12 cellular contexts compared by ENCODE assay signal in the genomic region with DNA sequence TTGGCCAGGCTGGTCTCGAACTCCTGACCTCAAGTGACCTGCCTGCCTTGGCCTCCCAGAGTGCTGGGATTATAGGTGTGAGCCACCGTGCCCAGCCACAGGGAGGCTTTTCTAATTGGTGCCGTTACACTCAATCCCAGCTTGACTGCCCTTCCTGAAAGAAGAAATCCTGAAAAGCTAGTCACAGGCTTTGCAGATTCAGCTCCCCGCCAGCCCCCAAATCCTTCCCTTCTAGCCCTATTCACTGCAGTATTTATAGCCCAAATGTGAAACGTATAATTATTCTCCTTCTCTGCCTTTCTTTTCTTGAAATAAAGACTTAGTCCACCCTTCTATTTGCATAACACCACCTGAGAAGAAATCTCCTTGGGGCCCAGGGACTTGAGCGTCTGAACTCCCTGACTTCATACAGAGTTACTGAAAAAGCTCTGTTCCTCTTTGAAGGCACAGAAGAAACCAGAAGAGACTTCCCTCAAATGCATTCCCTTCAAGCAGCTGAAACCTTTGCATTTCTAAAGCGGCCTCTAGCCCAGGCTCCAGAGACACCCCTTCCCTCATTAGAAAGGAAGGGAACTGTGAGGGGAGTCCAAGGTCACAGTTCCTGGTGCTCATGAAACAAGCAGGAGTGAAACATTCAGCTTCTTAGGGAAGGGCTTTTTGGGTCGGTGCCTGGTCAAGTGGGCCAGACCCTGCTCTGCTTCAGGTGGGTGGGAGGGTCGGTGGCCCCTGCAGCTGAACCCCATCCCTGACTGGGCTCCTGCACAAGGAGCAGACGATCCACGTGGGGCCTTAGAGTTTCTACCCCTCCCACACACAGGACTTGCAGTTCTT. TPM values are rescaled to one million over a fixed set of nuclear protein-coding genes. Genes with fewer than 3 reads are reported as not detected.
DNase-seq lines count a peak whose midpoint lies in the region; ATAC-seq, FAIRE-seq and TF ChIP-seq lines count a peak whose summit lies in the region.
"Had no signal": no experiment of that assay in that cellular context is flagged by ENCODE, and none has a peak within 500 bp of the region (broad histone marks: within the 10 kb centered on the region; RNA-seq: fewer than 3 reads in every experiment).

No MANE protein-coding gene starts in this region.

- no peaks in the 10 kb centered on the region for H3K36me3 ChIP-seq in endodermal cell (ENCODE audit: control insufficient read depth, insufficient read depth, low read length)
- no peaks in the 10 kb centered on the region for H3K36me3 ChIP-seq in vagina

- H3K4me1 Mint-ChIP-seq in endodermal cell = peaks cover 3% of the 10 kb centered on the region

- H3K36me3 Mint-ChIP-seq in endodermal cell (ENCODE audit: low read depth) = no peaks in the 10 kb centered on the region

- peak; percentile 84 for DNase-seq in GM12865 (ENCODE audit: low read depth)
- peak; percentile 64 for DNase-seq in endodermal cell
- DNase-seq in vagina (ENCODE audit: extremely low spot score in 2 of 2) = no peak
- no peak for DNase-seq in omental fat pad (ENCODE audit: low spot score)
- no peak for DNase-seq in H54 (ENCODE audit: insufficient read length, low spot score)
- DNase-seq: NCI-H526, substantia nigra had no signal

- no peak for TF ChIP-seq POLR2A in vagina (IDR thresholded peaks at IDR 0.05)
- TF ChIP-seq POLR2A in H54 (IDR thresholded peaks at IDR 0.05; ENCODE audit: low read depth, low read length) = no peak

- H3K9me3 ChIP-seq in endodermal cell (ENCODE audit: control insufficient read depth, low read length) = no peaks in the 10 kb centered on the region
- H3K9me3 ChIP-seq in vagina = no peaks in the 10 kb centered on the region
- H3K9me3 ChIP-seq: gastroesophageal sphincter had no signal

- H3K27me3 ChIP-seq in endodermal cell (ENCODE audit: control insufficient read depth, insufficient read depth, low read length, poor library complexity, severe bottlenecking) (no peaks in the 10 kb centered on the region), vagina (no peaks in the 10 kb centered on the region)
- H3K27me3 ChIP-seq: gastroesophageal sphincter had no signal

- no peak overlapping the region for H3K9ac ChIP-seq in endodermal cell (ENCODE audit: extremely low read depth, low read length, poor library complexity, severe bottlenecking)

- no peak overlapping the region for H3K4me3 Mint-ChIP-seq in endodermal cell

- H3K27me3 Mint-ChIP-seq in endodermal cell (ENCODE audit: insufficient read depth) = no peaks in the 10 kb centered on the region

- H3K4me1 ChIP-seq in endodermal cell (ENCODE audit: control insufficient read depth, insufficient read depth, low read length) (no peaks in the 10 kb centered on the region), vagina (no peaks in the 10 kb centered on the region)

- no peak for TF ChIP-seq CTCF in GM12865 (IDR thresholded peaks at IDR 0.05; ENCODE audit: insufficient read depth, low read depth, low read length, missing control alignments)
- TF ChIP-seq CTCF in endodermal cell (conservative IDR thresholded peaks at IDR 0.05) = no peak
- TF ChIP-seq CTCF in vagina (IDR thresholded peaks at IDR 0.05) = no peak
- no peak for TF ChIP-seq CTCF in omental fat pad (IDR thresholded peaks at IDR 0.05)

- no peaks in the 10 kb centered on the region for H3K9me3 Mint-ChIP-seq in endodermal cell

- intact Hi-C loops in vagina (cut with DNase I) = loop anchor here (10.0 kb wide), 1 partner anchor 345 kb away; no protein-coding TSS in a partner anchor

- H3K27ac Mint-ChIP-seq in endodermal cell = no peak overlapping the region

- 48 to 56% methylated on average over 5 to 11 of the region's 11 CpGs for WGBS in endodermal cell (ENCODE audit: insufficient coverage in 1 of 2, insufficient read length in 1 of 2), 2 experiments

- no peak overlapping the region for H3K27ac ChIP-seq in endodermal cell (ENCODE audit: low read depth, low read length)
- H3K27ac ChIP-seq in vagina = no peak overlapping the region
- H3K27ac ChIP-seq: gastroesophageal sphincter had no signal

- ATAC-seq in GM21381 (IDR thresholded peaks at IDR 0.05; ENCODE audit: unreplicated experiment) (peak; percentile 70), HG03378 (IDR thresholded peaks at IDR 0.05; ENCODE audit: unreplicated experiment) (peak; percentile 71), omental fat pad (ENCODE audit: low FRiP score) (no peak)
- no peak for ATAC-seq in activated CD4-positive, CD25-positive, alpha-beta regulatory T cell treated with anti-CD3 and anti-CD28 coated beads, Interleukin-2, amount 50 U/mL, for 24 hours
- ATAC-seq: gastroesophageal sphincter had no signal

- H3K4me3 ChIP-seq in GM12865 (ENCODE audit: low read depth, low read length) = no peak overlapping the region
- H3K4me3 ChIP-seq in endodermal cell (ENCODE audit: low read length) = no peak overlapping the region
- H3K4me3 ChIP-seq in vagina = no peak overlapping the region
- H3K4me3 ChIP-seq: gastroesophageal sphincter, lung had no signal

- no peak for FAIRE-seq in H54 (lab: Jason Lieb, UNC)

RNA-seq across cellular contexts. Expression of a gene that starts 42.3 kb away (rescaled TPM):
- not detected for total RNA-seq in endodermal cell
- not detected for polyA plus RNA-seq in endodermal cell (2013, experiment 1 of 2)
- not detected for polyA plus RNA-seq in endodermal cell (2013, experiment 2 of 2)
- 12.0 TPM for total RNA-seq in vagina
- total RNA-seq in omental fat pad = 10 to 100 TPM in 3 of 4 donors, 1 to 10 TPM in 1; 8.2 to 22.8 (median 12.9) TPM

RNA-seq across cellular contexts. Expression of a gene that starts 52.2 kb away (rescaled TPM):
- 10 to 100 TPM; 15.7 to 23.1 TPM for total RNA-seq in endodermal cell
- polyA plus RNA-seq in endodermal cell (2013, experiment 1 of 2) = 17.2 TPM
- polyA plus RNA-seq in endodermal cell (2013, experiment 2 of 2) = 16.2 TPM
- total RNA-seq in vagina = 66.5 TPM
- total RNA-seq in omental fat pad = 100 to 1,000 TPM in 1 of 4 donors, 10 to 100 TPM in 3; 59.7 to 141 (median 78.4) TPM

Comparison
In these comparisons a context has a peak if more than half of its experiments do, and no peak if none do; other contexts are left out.
1. DNase-seq: peak in GM12865 (single experiment) and endodermal cell (single experiment); none in vagina (0 of 2), omental fat pad (single experiment) and H54 (single experiment).
2. ATAC-seq: peak in GM21381 (single experiment) and HG03378 (single experiment); none in omental fat pad (single experiment) and activated CD4-positive, CD25-positive, alpha-beta regulatory T cell treated with anti-CD3 and anti-CD28 coated beads, Interleukin-2, amount 50 U/mL, for 24 hours (0 of 2).